9 cellular contexts compared by ENCODE assay signal in genomic region chr11:73980001-73980960, GRCh38. TPM values are rescaled to one million over a fixed set of nuclear protein-coding genes. Genes with fewer than 3 reads are reported as not detected.
DNase-seq lines count a peak whose midpoint lies in the region; ATAC-seq and TF ChIP-seq lines count a peak whose summit lies in the region.
"Had no signal": no experiment of that assay in that cellular context is flagged by ENCODE, and none has a peak within 500 bp of the region (broad histone marks: within the 10 kb centered on the region; RNA-seq: fewer than 3 reads in every experiment).

No MANE protein-coding gene starts in this region.

- H3K4me2 ChIP-seq in OCI-LY3 (ENCODE audit: low read length): peak overlapping the region; percentile 98

- peak overlapping the region; percentile 36 to 84 for H3K27ac ChIP-seq in breast epithelium
- H3K27ac ChIP-seq in OCI-LY3 (ENCODE audit: low read length): peak overlapping the region; percentile 95
- H3K27ac ChIP-seq: C4-2B had no signal

- H3K4me3 Mint-ChIP-seq in MCF 10A (ENCODE audit: unreplicated experiment): no peak overlapping the region
- H3K4me3 Mint-ChIP-seq in immature natural killer cell: peak overlapping the region; percentile 96 to 99 (median 99)

- POLR2A ChIA-PET in MCF 10A (lab: Yijun Ruan, JAX): interaction anchor here (1.0 kb wide), 1 partner anchor 90 kb away, joined by 3 read pairs; no protein-coding TSS in a partner anchor

- peak overlapping the region in 2 of 3 donors; percentile 66 to 68 for H3K4me3 ChIP-seq in breast epithelium
- H3K4me3 ChIP-seq in OCI-LY3 (ENCODE audit: low read length): peak overlapping the region; percentile 96

- TF ChIP-seq CTCF in breast epithelium (IDR thresholded peaks at IDR 0.05): no peak
- no peak for TF ChIP-seq CTCF in MCF 10A (IDR thresholded peaks at IDR 0.05; ENCODE audit: unreplicated experiment)
- no peak for TF ChIP-seq CTCF in OCI-LY3 (IDR thresholded peaks at IDR 0.05; ENCODE audit: low read depth, low read length)

- peak overlapping the region; percentile 99 for H3K9ac ChIP-seq in OCI-LY3 (ENCODE audit: low read length)

- CTCF ChIA-PET in MCF 10A (lab: Yijun Ruan, JAX): interaction anchor here (0.5 to 2.1 kb wide), 3 partner anchors 16 to 32 kb away, joined by 3 to 8 read pairs (median 3); no protein-coding TSS in a partner anchor

- H3K9me3 ChIP-seq in breast epithelium (no peaks in the 10 kb centered on the region), OCI-LY3 (ENCODE audit: insufficient read depth, low read length) (no peaks in the 10 kb centered on the region)

- H3K27me3 Mint-ChIP-seq in MCF 10A (ENCODE audit: insufficient read depth, unreplicated experiment): no peaks in the 10 kb centered on the region
- H3K27me3 Mint-ChIP-seq in immature natural killer cell (ENCODE audit: low read depth in 3 of 3): peaks cover 14 to 27% (median 14%) of the 10 kb centered on the region in 3 donors

- no TSS peak for BruUV-seq in MCF 10A (replicated peaks; lab: Mats Ljungman, UMichigan)

- H3K27me3 ChIP-seq in breast epithelium (no peaks in the 10 kb centered on the region), OCI-LY3 (ENCODE audit: low read depth, low read length) (no peaks in the 10 kb centered on the region)

- H3K9me3 Mint-ChIP-seq in MCF 10A (ENCODE audit: unreplicated experiment) (no peaks in the 10 kb centered on the region), immature natural killer cell (peaks cover 0 to 2% (median 0%) of the 10 kb centered on the region in 6 donors)

- peaks cover 55% of the 10 kb centered on the region for H3K79me2 ChIP-seq in OCI-LY3 (ENCODE audit: low read length)

- DNase-seq in breast epithelium (ENCODE audit: low spot score in 2 of 2) (peak; percentile 40 to 53), MCF 10A (ENCODE audit: unreplicated experiment) (no peak), immature natural killer cell (peak; percentile 77 to 82 (median 78)), ACHN (no peak)
- DNase-seq in activated T-helper 9 cell treated with anti-CD3 and anti-CD28 coated beads, Interleukin-2, amount 50 U/mL, for 16 hours (ENCODE audit: low read depth): peak; percentile 43
- DNase-seq in stimulated activated CD4-positive, alpha-beta T cell treated with anti-CD3 and anti-CD28 coated beads, TNF-alpha, amount 100 ng/mL, for 1 hour (ENCODE audit: low read depth in 3 of 3, low spot score in 1 of 3): peak; percentile 21 to 71 (median 68)

- TF ChIP-seq POLR2A in breast epithelium (IDR thresholded peaks at IDR 0.05): no peak

- no peaks in the 10 kb centered on the region for H3K36me3 Mint-ChIP-seq in MCF 10A (ENCODE audit: insufficient read depth, unreplicated experiment)
- H3K36me3 Mint-ChIP-seq in immature natural killer cell: peaks cover 46 to 67% (median 51%) of the 10 kb centered on the region in 3 donors

- no peak overlapping the region for H3K27ac Mint-ChIP-seq in MCF 10A (ENCODE audit: low read depth, unreplicated experiment)
- H3K27ac Mint-ChIP-seq in immature natural killer cell: peak overlapping the region; percentile 93 to 99 (median 96)

- peak; percentile 49 for ATAC-seq in HG03159 (IDR thresholded peaks at IDR 0.05; ENCODE audit: unreplicated experiment)

- H2AFZ ChIP-seq in OCI-LY3 (ENCODE audit: low read depth, low read length): no peak overlapping the region

- H3K4me1 ChIP-seq in breast epithelium: peaks cover 0 to 4% of the 10 kb centered on the region in 2 donors
- peaks cover 52% of the 10 kb centered on the region for H3K4me1 ChIP-seq in OCI-LY3 (ENCODE audit: low read length)

- H3K36me3 ChIP-seq in breast epithelium (no peaks in the 10 kb centered on the region), OCI-LY3 (replicated peaks; ENCODE audit: low read depth, low read length) (peaks cover 64% of the 10 kb centered on the region)

- H4K20me1 ChIP-seq in OCI-LY3 (ENCODE audit: insufficient read depth, low read length): peaks cover 50% of the 10 kb centered on the region

- intact Hi-C loops in breast epithelium (cut with DNase I; ENCODE audit: low total_unique reads): no loop called here
- intact Hi-C loops in MCF 10A (cut with micrococcal nuclease): no loop called here

- peaks cover 6% of the 10 kb centered on the region for H3K4me1 Mint-ChIP-seq in MCF 10A (ENCODE audit: insufficient read depth, unreplicated experiment)
- H3K4me1 Mint-ChIP-seq in immature natural killer cell: peaks cover 72 to 73% of the 10 kb centered on the region in 2 donors

- in situ Hi-C loops in ACHN (cut with HindIII; ENCODE audit: low pct_ligation_motif_present, low pct_unique_long_range_greater_than_20kb, low sequenced_read_pairs): no loop called here

RNA-seq across cellular contexts. Expression of gene UCP2, which starts 2.4 kb away (rescaled TPM):
- total RNA-seq in breast epithelium (10 to 100 TPM; 28.2 to 82.4 (median 45.2) TPM), MCF 10A (2022) (not detected in 2 replicates)
- polyA plus RNA-seq in immature natural killer cell: 1,000 to 10,000 TPM; 1,092 to 2,060 (median 1,799) TPM

RNA-seq across cellular contexts. Expression of gene UCP3, which starts 28.6 kb away (rescaled TPM):
- total RNA-seq in breast epithelium (1 to 10 TPM; 1.6 to 5.9 (median 1.8) TPM), MCF 10A (2022) (1.5 and 2.5 TPM in 2 replicates)
- polyA plus RNA-seq in immature natural killer cell: 1 to 10 TPM in 1 of 3 donors, under 1 TPM in 2; 0.41 to 1.3 (median 0.52) TPM

RNA-seq across cellular contexts. Expression of gene DNAJB13, which starts 29.5 kb away (rescaled TPM):
- total RNA-seq in breast epithelium (not detected), MCF 10A (2022) (0.29 and 0.30 TPM in 2 replicates)
- polyA plus RNA-seq in immature natural killer cell: not detected

Comparison
In these comparisons a context has a peak if more than half of its experiments do, and no peak if none do; other contexts are left out.
1. DNase-seq: peak in breast epithelium (2 of 2), activated T-helper 9 cell treated with anti-CD3 and anti-CD28 coated beads, Interleukin-2, amount 50 U/mL, for 16 hours (single experiment), immature natural killer cell (3 of 3) and stimulated activated CD4-positive, alpha-beta T cell treated with anti-CD3 and anti-CD28 coated beads, TNF-alpha, amount 100 ng/mL, for 1 hour (3 of 3); none in MCF 10A (single experiment) and ACHN (single experiment).
2. RNA of gene UCP2, which starts 2.4 kb away (total RNA-seq): 28.2 to 82.4 TPM in breast epithelium; not detected in MCF 10A; every median in the first group is over 10 times any median in the second.